In genomic region chr14:24172261-24172860, GRCh38 we compare ENCODE assay signal across 10 cellular contexts. TPM values are rescaled to one million over a fixed set of nuclear protein-coding genes. Genes with fewer than 3 reads are reported as not detected.
DNase-seq lines count a peak whose midpoint lies in the region; ATAC-seq, FAIRE-seq and TF ChIP-seq lines count a peak whose summit lies in the region.
"Had no signal": no experiment of that assay in that cellular context is flagged by ENCODE, and none has a peak within 500 bp of the region (broad histone marks: within the 10 kb centered on the region; RNA-seq: fewer than 3 reads in every experiment).

No MANE protein-coding gene starts in this region.

- no peaks in the 10 kb centered on the region for H3K9me3 Mint-ChIP-seq in activated naive CD4-positive, alpha-beta T cell treated with anti-CD3 and anti-CD28 coated beads for 36 hours
- H3K9me3 Mint-ChIP-seq in type B pancreatic cell: no peaks in the 10 kb centered on the region

- H3K9me3 ChIP-seq in GM12878 (replicated peaks; ENCODE audit: control insufficient read depth, insufficient read depth, low read length) (no peaks in the 10 kb centered on the region), mesenchymal stem cell (ENCODE audit: control insufficient read depth, low read length) (no peaks in the 10 kb centered on the region)

- intact Hi-C loops in activated naive CD4-positive, alpha-beta T cell treated with anti-CD3 and anti-CD28 coated beads for 36 hours (cut with micrococcal nuclease): loop anchor here (1.0 kb wide), 1 partner anchor 16 kb away; the partner anchor contains the start of gene IPO4
- intact Hi-C loops in GM12878 (cut with micrococcal nuclease; ENCODE audit: unreplicated experiment): no loop called here

- no TSS peak for BruUV-seq in GM12878 (replicated peaks; lab: Mats Ljungman, UMichigan)

- no peak overlapping the region for H2AK5ac ChIP-seq in mesenchymal stem cell (ENCODE audit: low read length, severe bottlenecking)

- H3K18ac ChIP-seq in mesenchymal stem cell (ENCODE audit: low read depth in 1 of 2, low read length in 2 of 2): peak overlapping the region in 1 of 2 experiments; percentile 78

- no peak for TF ChIP-seq RAD21 in GM12878 (IDR thresholded peaks at IDR 0.05; ENCODE audit: insufficient read depth, low read depth, low read length)

- TF ChIP-seq CTCF in GM12878 (IDR thresholded peaks at IDR 0.05 in 2 of 3, conservative IDR thresholded peaks at IDR 0.05 in 1 of 3; ENCODE audit: control insufficient read depth in 2 of 3, extremely low read depth in 1 of 3, insufficient read depth in 1 of 3, low read depth in 3 of 3, low read length in 3 of 3) (no peak), type B pancreatic cell (conservative IDR thresholded peaks at IDR 0.05) (no peak), GM13976 (IDR thresholded peaks at IDR 0.05; ENCODE audit: borderline replicate concordance, control extremely low read depth, extremely low read depth, insufficient read depth, missing control alignments) (no peak)

- H3K27ac ChIP-seq in GM12878 (ENCODE audit: control insufficient read depth, insufficient read depth): peak overlapping the region; percentile 68
- H3K27ac ChIP-seq in mesenchymal stem cell (ENCODE audit: low read length, poor library complexity, severe bottlenecking): no peak overlapping the region

- H3K4me1 ChIP-seq in GM12878 (ENCODE audit: control insufficient read depth, insufficient read depth, low read length) (no peaks in the 10 kb centered on the region), mesenchymal stem cell (ENCODE audit: control insufficient read depth, insufficient read depth, low read depth, low read length) (peaks cover 3% of the 10 kb centered on the region)

- H4K20me1 ChIP-seq in GM12878 (ENCODE audit: control insufficient read depth, insufficient read depth): no peaks in the 10 kb centered on the region

- DNase-seq in activated naive CD4-positive, alpha-beta T cell treated with anti-CD3 and anti-CD28 coated beads for 36 hours: no peak
- DNase-seq in activated naive CD4-positive, alpha-beta T cell treated with Interleukin-2 at 50 U/mL for 16 hours: no peak
- no peak for DNase-seq in GM12878 (ENCODE audit: low read depth, low spot score)
- no peak for DNase-seq in mesenchymal stem cell
- no peak for DNase-seq in type B pancreatic cell (ENCODE audit: extremely low spot score, unreplicated experiment)
- DNase-seq in GM13976 (ENCODE audit: low spot score): no peak
- no peak for DNase-seq in NK-92 (lab: John Stamatoyannopoulos, UW; ENCODE audit: unreplicated experiment)

- H3K79me2 ChIP-seq in GM12878 (ENCODE audit: control insufficient read depth, insufficient read depth, low read length): peaks cover 6% of the 10 kb centered on the region

- H4K91ac ChIP-seq in mesenchymal stem cell (ENCODE audit: low read length): peak overlapping the region; percentile 62

- in situ Hi-C loops in GM12878 (cut with MboI) (no loop called here), GM13976 (cut with MboI; ENCODE audit: low sequenced_read_pairs, unreplicated experiment) (no loop called here)

- peak overlapping the region; percentile 69 for H3K9ac ChIP-seq in GM12878 (ENCODE audit: control insufficient read depth, insufficient read depth, low read length)
- no peak overlapping the region for H3K9ac ChIP-seq in mesenchymal stem cell (ENCODE audit: low read length)

- WGBS in GM12878 (ENCODE audit: insufficient coverage, insufficient replicate concordance, low lambda C conversion rate, missing lambda C conversion rate): 35% methylated on average over 28 of the region's 30 CpGs
- 46% methylated on average over 25 of the region's 30 CpGs for WGBS in mesenchymal stem cell

- H2BK120ac ChIP-seq in mesenchymal stem cell (ENCODE audit: low read depth, low read length): no peak overlapping the region

- no peak overlapping the region for H3K27ac Mint-ChIP-seq in activated naive CD4-positive, alpha-beta T cell treated with anti-CD3 and anti-CD28 coated beads for 36 hours
- peak overlapping the region; percentile 90 for H3K27ac Mint-ChIP-seq in type B pancreatic cell

- POLR2A ChIA-PET in GM12878 (lab: Charles Lee): interaction anchor here (1.9 to 2.8 kb wide), 3 partner anchors 12 to 25 kb away, joined by 7 to 11 read pairs (median 8); partner anchors contain the start of genes IPO4, IRF9 and RNF31

- H2BK12ac ChIP-seq in mesenchymal stem cell (ENCODE audit: low read length in 2 of 2): peak overlapping the region; percentile 21 to 86

- H3K27me3 ChIP-seq in GM12878 (replicated peaks in 1 of 2; ENCODE audit: control insufficient read depth in 2 of 2, insufficient read depth in 2 of 2, low read length in 1 of 2): no peaks in the 10 kb centered on the region
- no peaks in the 10 kb centered on the region for H3K27me3 ChIP-seq in mesenchymal stem cell (ENCODE audit: control insufficient read depth in 1 of 2, insufficient read depth in 1 of 2, low read length in 2 of 2)

- H3K4me3 ChIP-seq in GM12878: peak overlapping the region; percentile 62
- peak overlapping the region in 1 of 2 experiments; percentile 7 for H3K4me3 ChIP-seq in mesenchymal stem cell (ENCODE audit: insufficient read depth in 1 of 2, low read depth in 1 of 2, low read length in 2 of 2)

- H2BK5ac ChIP-seq in mesenchymal stem cell (ENCODE audit: low read depth, low read length, poor library complexity, severe bottlenecking): no peak overlapping the region

- TF ChIP-seq POLR2A in GM12878 (IDR thresholded peaks at IDR 0.05; ENCODE audit: low read depth, low read length): no peak

- H3K36me3 Mint-ChIP-seq in activated naive CD4-positive, alpha-beta T cell treated with anti-CD3 and anti-CD28 coated beads for 36 hours (ENCODE audit: low read depth): peaks cover 18% of the 10 kb centered on the region
- peaks cover 20% of the 10 kb centered on the region for H3K36me3 Mint-ChIP-seq in type B pancreatic cell

- ATAC-seq in GM12878 (peak; percentile 9; the same call in 1 of the 3 replicates), HG03442 (IDR thresholded peaks at IDR 0.05; ENCODE audit: unreplicated experiment) (no peak)
- ATAC-seq: Panc1 had no signal

- CTCF ChIA-PET in activated naive CD4-positive, alpha-beta T cell treated with anti-CD3 and anti-CD28 coated beads for 36 hours (lab: Charles Lee): interaction anchor here (1.5 kb wide), 1 partner anchor 11 kb away, joined by 9 read pairs; the partner anchor contains the start of gene IRF9
- CTCF ChIA-PET in GM12878 (lab: Yijun Ruan, JAX): interaction anchor here (1.1 to 2.2 kb wide), 4 partner anchors 43 to 161 kb away, joined by 3 to 6 read pairs (median 3); partner anchors contain the start of genes DHRS1, MDP1 and NOP9

- no peak for TF ChIP-seq EP300 in GM12878 (IDR thresholded peaks at IDR 0.05; ENCODE audit: borderline replicate concordance in 1 of 2, control insufficient read depth in 1 of 2, low read depth in 2 of 2, low read length in 2 of 2)

- peak overlapping the region in 1 of 2 experiments; percentile 55 for H3K14ac ChIP-seq in mesenchymal stem cell (ENCODE audit: low read length in 2 of 2)

- no peak overlapping the region; the same call in 1 of the 2 replicates for H2AFZ ChIP-seq in GM12878 (ENCODE audit: control insufficient read depth, low read depth, low read length)
- peak overlapping the region; percentile 1 for H2AFZ ChIP-seq in mesenchymal stem cell (ENCODE audit: low read depth, low read length)

- H3K79me1 ChIP-seq in mesenchymal stem cell (replicated peaks; ENCODE audit: low read length, poor library complexity, severe bottlenecking): peaks cover 7% of the 10 kb centered on the region

- H4K8ac ChIP-seq in mesenchymal stem cell (ENCODE audit: low read length): peak overlapping the region; percentile 81

- SMC1A ChIA-PET in GM12878 (lab: Charles Lee; ENCODE audit: uncharacterized antibody, unreplicated experiment): interaction anchor here (0.7 kb wide), 1 partner anchor 64 kb away, joined by 3 read pairs; no protein-coding TSS in a partner anchor

- peak overlapping the region in 1 of 2 experiments; percentile 61 for H3K4ac ChIP-seq in mesenchymal stem cell (ENCODE audit: low read depth in 1 of 2, low read length in 2 of 2)

- H3K4me3 Mint-ChIP-seq in activated naive CD4-positive, alpha-beta T cell treated with anti-CD3 and anti-CD28 coated beads for 36 hours: peak overlapping the region; percentile 70
- peak overlapping the region; percentile 92 for H3K4me3 Mint-ChIP-seq in type B pancreatic cell

- H3K4me2 ChIP-seq in GM12878 (ENCODE audit: control insufficient read depth, insufficient read depth) (peak overlapping the region; percentile 68), mesenchymal stem cell (ENCODE audit: low read length, poor library complexity, severe bottlenecking) (no peak overlapping the region)

- H2BK15ac ChIP-seq in mesenchymal stem cell (ENCODE audit: low read depth, poor library complexity, severe bottlenecking): no peak overlapping the region

- no peaks in the 10 kb centered on the region for H3K27me3 Mint-ChIP-seq in activated naive CD4-positive, alpha-beta T cell treated with anti-CD3 and anti-CD28 coated beads for 36 hours (ENCODE audit: low read depth)
- H3K27me3 Mint-ChIP-seq in type B pancreatic cell: no peaks in the 10 kb centered on the region

- H3K36me3 ChIP-seq in GM12878 (ENCODE audit: control insufficient read depth in 2 of 2, insufficient read depth in 2 of 2, low read length in 1 of 2) (peaks cover 2 to 11% of the 10 kb centered on the region in 2 experiments; a peak in 3 of 4 replicates), mesenchymal stem cell (ENCODE audit: control insufficient read depth in 1 of 2, insufficient read depth in 2 of 2, low read depth in 1 of 2, low read length in 2 of 2) (peaks cover 65 to 77% of the 10 kb centered on the region in 2 experiments)

- FAIRE-seq in GM12878 (lab: Jason Lieb, UNC): no peak

- peak overlapping the region in 1 of 2 experiments; percentile 52 for H3K23ac ChIP-seq in mesenchymal stem cell (ENCODE audit: low read length in 2 of 2)

- peaks cover 18% of the 10 kb centered on the region for H3K4me1 Mint-ChIP-seq in activated naive CD4-positive, alpha-beta T cell treated with anti-CD3 and anti-CD28 coated beads for 36 hours (ENCODE audit: low read depth)
- H3K4me1 Mint-ChIP-seq in type B pancreatic cell (ENCODE audit: unreplicated experiment): peaks cover 25% of the 10 kb centered on the region

- RAD21 ChIA-PET in GM12878 (lab: Charles Lee; ENCODE audit: unreplicated experiment): interaction anchor here (1.0 kb wide), 1 partner anchor 11 kb away, joined by 4 read pairs; the partner anchor contains the start of gene IRF9

RNA-seq across cellular contexts. Expression of gene REC8, which starts 0.5 kb away (rescaled TPM):
- 10 to 100 TPM; 19.3 to 22.3 TPM for total RNA-seq in activated naive CD4-positive, alpha-beta T cell treated with anti-CD3 and anti-CD28 coated beads for 36 hours
- 37.9 and 43.0 TPM in 2 replicates for total RNA-seq in GM12878 (2013; cell fraction: nucleolus; rRNA removed)
- total RNA-seq in GM12878 (2014; rRNA removed) (24.8 and 28.0 TPM in 2 replicates), GM12878 (2014; rRNA removed; fragmentation: Illumina TruSeq; extraction: Trizol) (12.3 and 13.1 TPM in 2 replicates), GM12878 (2021) (68.3 and 76.9 TPM in 2 replicates), type B pancreatic cell (ENCODE audit: low replicate concordance) (84.2 and 221 TPM in 2 replicates)
- 62.4 TPM for polyA plus RNA-seq in GM12878 (2011; ENCODE audit: low read depth)
- polyA plus RNA-seq in GM12878 (2011; rRNA removed) (7.6 and 11.2 TPM in 2 replicates), GM12878 (2014; fragmentation: Illumina TruSeq; extraction: Trizol) (19.7 and 30.3 TPM in 2 replicates), GM12878 (2014; fragmentation: Nextera tagmentation; extraction: Ambion mirVana) (1 to 10 TPM; 4.2 to 9.6 TPM), GM12878 (2014; rRNA removed) (53.1 and 62.7 TPM in 2 replicates), GM12878 (2016; fragmentation: Nextera tagmentation; extraction: Ambion mirVana) (10 to 100 TPM; 50.3 to 50.5 TPM)
- 7.0 and 7.3 TPM in 2 replicates for polyA plus RNA-seq in GM12878 (2011; cell fraction: cytosol; rRNA removed)
- polyA plus RNA-seq in GM12878 (2011; cell fraction: nucleus; rRNA removed): 129 and 145 TPM in 2 replicates
- 45.5 and 78.2 TPM in 2 replicates for polyA plus RNA-seq in GM12878 (2012)
- polyA minus RNA-seq in GM12878 (2011; rRNA and poly(A)+ RNA removed): 4.3 and 9.2 TPM in 2 replicates
- polyA minus RNA-seq in GM12878 (2011; cell fraction: cytosol; rRNA and poly(A)+ RNA removed): 1.7 and 10.0 TPM in 2 replicates
- 21.2 and 29.4 TPM in 2 replicates for polyA minus RNA-seq in GM12878 (2011; cell fraction: nucleus; rRNA and poly(A)+ RNA removed)
- 29.0 TPM for polyA plus RNA-seq in mesenchymal stem cell (2013, experiment 1 of 2)
- polyA plus RNA-seq in mesenchymal stem cell (2013, experiment 2 of 2): 29.9 TPM
- total RNA-seq: Daoy had no signal

RNA-seq across cellular contexts. Expression of gene IRF9, which starts 11.3 kb away (rescaled TPM):
- total RNA-seq in activated naive CD4-positive, alpha-beta T cell treated with anti-CD3 and anti-CD28 coated beads for 36 hours: 100 to 1,000 TPM; 202 to 212 TPM
- 255 and 261 TPM in 2 replicates for total RNA-seq in GM12878 (2013; cell fraction: nucleolus; rRNA removed)
- 141 and 151 TPM in 2 replicates for total RNA-seq in GM12878 (2014; rRNA removed)
- total RNA-seq in GM12878 (2014; rRNA removed; fragmentation: Illumina TruSeq; extraction: Trizol): 121 and 124 TPM in 2 replicates
- total RNA-seq in GM12878 (2021): 146 and 161 TPM in 2 replicates
- polyA plus RNA-seq in GM12878 (2011; ENCODE audit: low read depth): 154 TPM
- 210 and 234 TPM in 2 replicates for polyA plus RNA-seq in GM12878 (2011; rRNA removed)
- 205 and 219 TPM in 2 replicates for polyA plus RNA-seq in GM12878 (2011; cell fraction: cytosol; rRNA removed)
- 650 and 948 TPM in 2 replicates for polyA plus RNA-seq in GM12878 (2011; cell fraction: nucleus; rRNA removed)
- 168 and 212 TPM in 2 replicates for polyA plus RNA-seq in GM12878 (2012)
- polyA plus RNA-seq in GM12878 (2014; fragmentation: Illumina TruSeq; extraction: Trizol): 140 and 192 TPM in 2 replicates
- 10 to 100 TPM; 47.6 to 58.7 TPM for polyA plus RNA-seq in GM12878 (2014; fragmentation: Nextera tagmentation; extraction: Ambion mirVana)
- polyA plus RNA-seq in GM12878 (2014; rRNA removed): 184 and 187 TPM in 2 replicates
- polyA plus RNA-seq in GM12878 (2016; fragmentation: Nextera tagmentation; extraction: Ambion mirVana): 100 to 1,000 TPM; 172 to 180 TPM
- 228 and 269 TPM in 2 replicates for polyA minus RNA-seq in GM12878 (2011; rRNA and poly(A)+ RNA removed)
- 74.4 and 101 TPM in 2 replicates for polyA minus RNA-seq in GM12878 (2011; cell fraction: cytosol; rRNA and poly(A)+ RNA removed)
- polyA minus RNA-seq in GM12878 (2011; cell fraction: nucleus; rRNA and poly(A)+ RNA removed): 134 and 217 TPM in 2 replicates
- 43.4 TPM for polyA plus RNA-seq in mesenchymal stem cell (2013, experiment 1 of 2)
- polyA plus RNA-seq in mesenchymal stem cell (2013, experiment 2 of 2): 42.3 TPM
- 60.0 and 63.4 TPM in 2 replicates for total RNA-seq in type B pancreatic cell (ENCODE audit: low replicate concordance)

RNA-seq across cellular contexts. Expression of gene IPO4, which starts 16.3 kb away (rescaled TPM):
- 10 to 100 TPM; 64.2 to 74.5 TPM for total RNA-seq in activated naive CD4-positive, alpha-beta T cell treated with anti-CD3 and anti-CD28 coated beads for 36 hours
- total RNA-seq in GM12878 (2013; cell fraction: nucleolus; rRNA removed): 54.2 and 59.3 TPM in 2 replicates
- 77.1 and 139 TPM in 2 replicates for total RNA-seq in GM12878 (2014; rRNA removed)
- 21.8 and 23.0 TPM in 2 replicates for total RNA-seq in GM12878 (2014; rRNA removed; fragmentation: Illumina TruSeq; extraction: Trizol)
- total RNA-seq in GM12878 (2021): 88.9 and 113 TPM in 2 replicates
- polyA plus RNA-seq in GM12878 (2011; ENCODE audit: low read depth): 17.0 TPM
- 6.6 and 12.6 TPM in 2 replicates for polyA plus RNA-seq in GM12878 (2011; rRNA removed)
- 24.6 and 25.9 TPM in 2 replicates for polyA plus RNA-seq in GM12878 (2011; cell fraction: cytosol; rRNA removed)
- 115 and 166 TPM in 2 replicates for polyA plus RNA-seq in GM12878 (2011; cell fraction: nucleus; rRNA removed)
- 28.3 and 30.4 TPM in 2 replicates for polyA plus RNA-seq in GM12878 (2012)
- polyA plus RNA-seq in GM12878 (2014; fragmentation: Illumina TruSeq; extraction: Trizol): 15.5 and 30.7 TPM in 2 replicates
- polyA plus RNA-seq in GM12878 (2014; fragmentation: Nextera tagmentation; extraction: Ambion mirVana): 10 to 100 TPM in 1 of 2 experiments, 1 to 10 TPM in 1; 7.8 to 10.3 TPM
- 44.5 and 72.1 TPM in 2 replicates for polyA plus RNA-seq in GM12878 (2014; rRNA removed)
- polyA plus RNA-seq in GM12878 (2016; fragmentation: Nextera tagmentation; extraction: Ambion mirVana): 100 to 1,000 TPM in 1 of 2 experiments, 10 to 100 TPM in 1; 92.1 to 104 TPM
- 27.1 and 30.7 TPM in 2 replicates for polyA minus RNA-seq in GM12878 (2011; rRNA and poly(A)+ RNA removed)
- polyA minus RNA-seq in GM12878 (2011; cell fraction: cytosol; rRNA and poly(A)+ RNA removed): 19.9 and 21.7 TPM in 2 replicates
- polyA minus RNA-seq in GM12878 (2011; cell fraction: nucleus; rRNA and poly(A)+ RNA removed): 74.0 and 145 TPM in 2 replicates
- polyA plus RNA-seq in mesenchymal stem cell (2013, experiment 1 of 2): 16.9 TPM
- polyA plus RNA-seq in mesenchymal stem cell (2013, experiment 2 of 2): 17.0 TPM
- total RNA-seq in type B pancreatic cell (ENCODE audit: low replicate concordance): 49.0 and 67.1 TPM in 2 replicates

RNA-seq across cellular contexts. Expression of gene TM9SF1, which starts 22.9 kb away (rescaled TPM):
- 10 to 100 TPM; 14.7 to 15.1 TPM for total RNA-seq in activated naive CD4-positive, alpha-beta T cell treated with anti-CD3 and anti-CD28 coated beads for 36 hours
- total RNA-seq in GM12878 (2013; cell fraction: nucleolus; rRNA removed): 33.3 and 34.0 TPM in 2 replicates
- total RNA-seq in GM12878 (2014; rRNA removed) (20.2 and 22.7 TPM in 2 replicates), GM12878 (2014; rRNA removed; fragmentation: Illumina TruSeq; extraction: Trizol) (10.4 and 12.1 TPM in 2 replicates), GM12878 (2021) (19.7 and 23.9 TPM in 2 replicates), type B pancreatic cell (ENCODE audit: low replicate concordance) (50.5 and 60.7 TPM in 2 replicates)
- 22.1 TPM for polyA plus RNA-seq in GM12878 (2011; ENCODE audit: low read depth)
- polyA plus RNA-seq in GM12878 (2011; rRNA removed) (4.3 and 11.7 TPM in 2 replicates), GM12878 (2014; fragmentation: Illumina TruSeq; extraction: Trizol) (11.1 and 14.0 TPM in 2 replicates), GM12878 (2014; fragmentation: Nextera tagmentation; extraction: Ambion mirVana) (1 to 10 TPM; 7.2 to 9.8 TPM), GM12878 (2014; rRNA removed) (20.7 and 21.2 TPM in 2 replicates), GM12878 (2016; fragmentation: Nextera tagmentation; extraction: Ambion mirVana) (10 to 100 TPM; 38.7 to 39.2 TPM)
- polyA plus RNA-seq in GM12878 (2011; cell fraction: cytosol; rRNA removed): 22.2 and 26.0 TPM in 2 replicates
- polyA plus RNA-seq in GM12878 (2011; cell fraction: nucleus; rRNA removed): 15.8 and 15.9 TPM in 2 replicates
- polyA plus RNA-seq in GM12878 (2012): 19.1 and 25.4 TPM in 2 replicates
- 12.4 and 16.2 TPM in 2 replicates for polyA minus RNA-seq in GM12878 (2011; rRNA and poly(A)+ RNA removed)
- 4.9 and 5.2 TPM in 2 replicates for polyA minus RNA-seq in GM12878 (2011; cell fraction: cytosol; rRNA and poly(A)+ RNA removed)
- polyA minus RNA-seq in GM12878 (2011; cell fraction: nucleus; rRNA and poly(A)+ RNA removed): 8.1 and 11.1 TPM in 2 replicates
- 61.6 TPM for polyA plus RNA-seq in mesenchymal stem cell (2013, experiment 1 of 2)
- 61.9 TPM for polyA plus RNA-seq in mesenchymal stem cell (2013, experiment 2 of 2)

RNA-seq across cellular contexts. Expression of gene RNF31, which starts 25.1 kb away (rescaled TPM):
- 10 to 100 TPM; 51.1 to 53.8 TPM for total RNA-seq in activated naive CD4-positive, alpha-beta T cell treated with anti-CD3 and anti-CD28 coated beads for 36 hours
- total RNA-seq in GM12878 (2013; cell fraction: nucleolus; rRNA removed): 123 and 142 TPM in 2 replicates
- total RNA-seq in GM12878 (2014; rRNA removed) (69.5 and 73.5 TPM in 2 replicates), GM12878 (2014; rRNA removed; fragmentation: Illumina TruSeq; extraction: Trizol) (27.2 and 29.6 TPM in 2 replicates), GM12878 (2021) (87.0 and 92.7 TPM in 2 replicates), type B pancreatic cell (ENCODE audit: low replicate concordance) (68.6 and 78.4 TPM in 2 replicates)
- polyA plus RNA-seq in GM12878 (2011; ENCODE audit: low read depth): 31.8 TPM
- polyA plus RNA-seq in GM12878 (2011; rRNA removed) (12.3 and 20.8 TPM in 2 replicates), GM12878 (2014; fragmentation: Illumina TruSeq; extraction: Trizol) (29.8 and 47.1 TPM in 2 replicates), GM12878 (2014; fragmentation: Nextera tagmentation; extraction: Ambion mirVana) (10 to 100 TPM in 1 of 2 experiments, 1 to 10 TPM in 1; 8.5 to 19.0 TPM), GM12878 (2014; rRNA removed) (61.8 and 66.7 TPM in 2 replicates), GM12878 (2016; fragmentation: Nextera tagmentation; extraction: Ambion mirVana) (10 to 100 TPM; 56.9 to 72.7 TPM)
- 23.5 and 29.2 TPM in 2 replicates for polyA plus RNA-seq in GM12878 (2011; cell fraction: cytosol; rRNA removed)
- polyA plus RNA-seq in GM12878 (2011; cell fraction: nucleus; rRNA removed): 104 and 183 TPM in 2 replicates
- polyA plus RNA-seq in GM12878 (2012): 52.3 and 84.3 TPM in 2 replicates
- polyA minus RNA-seq in GM12878 (2011; rRNA and poly(A)+ RNA removed): 52.4 and 72.1 TPM in 2 replicates
- 15.9 and 20.8 TPM in 2 replicates for polyA minus RNA-seq in GM12878 (2011; cell fraction: cytosol; rRNA and poly(A)+ RNA removed)
- polyA minus RNA-seq in GM12878 (2011; cell fraction: nucleus; rRNA and poly(A)+ RNA removed): 63.3 and 133 TPM in 2 replicates
- polyA plus RNA-seq in mesenchymal stem cell (2013, experiment 1 of 2): 57.9 TPM
- 54.2 TPM for polyA plus RNA-seq in mesenchymal stem cell (2013, experiment 2 of 2)
